ENCODE assay signal across 9 cellular contexts in genomic region chrX:129433945-129434344, GRCh38.
"Had no signal": no experiment of that assay in that cellular context is flagged by ENCODE, and none has a peak within 500 bp of the region (broad histone marks: within the 10 kb centered on the region; RNA-seq: fewer than 3 reads in every experiment).

No MANE protein-coding gene starts in this region.

- H3K4me1 Mint-ChIP-seq: GM23338, H9 had no signal

- H3K27ac ChIP-seq: HL-60 had no signal

- H3K4me3 ChIP-seq: GM23338, K562 had no signal

- ATAC-seq: GM23338, K562 had no signal

- DNase-seq: H9, HCEC 1CT, IMR-90, KG1 had no signal

- H2AFZ ChIP-seq: GM23338 had no signal

- H3K4me3 Mint-ChIP-seq: GM23338, H9 had no signal

- H3K4me2 ChIP-seq: GM23338 had no signal

- FAIRE-seq: H1, H54, K562 had no signal

- H3K27ac Mint-ChIP-seq: GM23338, H9 had no signal
